1 cellular context compared by ENCODE assay signal in genomic region chr17:49903523-49903922, GRCh38.
TF ChIP-seq lines count a peak whose summit lies in the region.

No MANE protein-coding gene starts in this region.

TF ChIP-seq in H1, 55 proteins besides CTCF, POLR2A, EP300 and RAD21 (continued from another document):
- TF ChIP-seq ATF2 (IDR thresholded peaks at IDR 0.05; ENCODE audit: low read length) (no peak), ASH2L (IDR thresholded peaks at IDR 0.05; ENCODE audit: low read length) (no peak), JUND (IDR thresholded peaks at IDR 0.05; ENCODE audit: low read length) (no peak), CBX8 (IDR thresholded peaks at IDR 0.05; ENCODE audit: borderline replicate concordance, low read depth, low read length) (no peak), JUN (IDR thresholded peaks at IDR 0.05; ENCODE audit: low read depth, low read length) (no peak), POU5F1 (IDR thresholded peaks at IDR 0.05; ENCODE audit: low read depth, low read length) (no peak), CBX5 (IDR thresholded peaks at IDR 0.05; ENCODE audit: low read depth, low read length) (no peak), RFX5 (IDR thresholded peaks at IDR 0.05; ENCODE audit: borderline replicate concordance, low read depth, low read length) (no peak), TEAD4 (IDR thresholded peaks at IDR 0.05; ENCODE audit: low read depth, low read length) (no peak), TAF7 (optimal IDR thresholded peaks at IDR 0.05; ENCODE audit: borderline replicate concordance, low read depth, low read length) (no peak), RNF2 (IDR thresholded peaks at IDR 0.05; ENCODE audit: borderline replicate concordance, low read depth, low read length, missing control alignments, poor library complexity, severe bottlenecking) (no peak), BRCA1 (IDR thresholded peaks at IDR 0.05; ENCODE audit: low read depth, low read length) (no peak), KDM1A (IDR thresholded peaks at IDR 0.05; ENCODE audit: borderline replicate concordance, low read length) (no peak)
